ENCODE assay signal across 6 cellular contexts in genomic region chr17:50114849-50115357, GRCh38. TPM values are rescaled to one million over a fixed set of nuclear protein-coding genes. Genes with fewer than 3 reads are reported as not detected.
A peak's percentile ranks its signal among the peaks of the same experiment; 100 is the strongest.
DNase-seq lines count a peak whose midpoint lies in the region; ATAC-seq and TF ChIP-seq lines count a peak whose summit lies in the region.

No MANE protein-coding gene starts in this region.

- H3K27ac Mint-ChIP-seq in glutamatergic neuron (ENCODE audit: unreplicated experiment) = peak overlapping the region; percentile 14

- ATAC-seq in GM18502 (IDR thresholded peaks at IDR 0.05; ENCODE audit: poor library complexity, unreplicated experiment) (no peak), GM21717 (IDR thresholded peaks at IDR 0.05; ENCODE audit: unreplicated experiment) (no peak)

- H3K9me3 Mint-ChIP-seq in glutamatergic neuron (ENCODE audit: unreplicated experiment) = peaks cover 10% of the 10 kb centered on the region

- DNase-seq in BE2C (peak; percentile 57), HS-27A (ENCODE audit: low read depth) (peak; percentile 33), SKM-1 treated with dmso at 0.1 percent for 144 hours (lab: John Stamatoyannopoulos, UW; ENCODE audit: unreplicated experiment) (peak; percentile 75), glutamatergic neuron (no peak)

- H3K27me3 ChIP-seq in BE2C = no peaks in the 10 kb centered on the region

- TF ChIP-seq CTCF in BE2C (IDR thresholded peaks at IDR 0.05; ENCODE audit: low read depth, low read length) (peak; percentile 87), glutamatergic neuron (IDR thresholded peaks at IDR 0.05; ENCODE audit: partially characterized antibody, unreplicated experiment) (peak; percentile 40)

- no peaks in the 10 kb centered on the region for H3K9me3 ChIP-seq in BE2C

- H3K27me3 Mint-ChIP-seq in glutamatergic neuron (ENCODE audit: unreplicated experiment) = peaks cover 16% of the 10 kb centered on the region

- peaks cover 16% of the 10 kb centered on the region for H3K36me3 Mint-ChIP-seq in glutamatergic neuron (ENCODE audit: unreplicated experiment)

- H3K4me1 ChIP-seq in BE2C = peaks cover 8% of the 10 kb centered on the region

- peaks cover 18% of the 10 kb centered on the region for H3K4me1 Mint-ChIP-seq in glutamatergic neuron (ENCODE audit: low read depth, unreplicated experiment)

- H3K4me3 Mint-ChIP-seq in glutamatergic neuron (ENCODE audit: unreplicated experiment) = no peak overlapping the region

- H3K4me3 ChIP-seq in BE2C (ENCODE audit: low read depth, low read length) = no peak overlapping the region

- H3K36me3 ChIP-seq in BE2C = no peaks in the 10 kb centered on the region

RNA-seq across cellular contexts. Expression of gene SAMD14, which starts 15.1 kb away (rescaled TPM):
- polyA plus RNA-seq in BE2C (2012; ENCODE audit: insufficient read depth, insufficient read length, low read depth) = 4.1 TPM
- total RNA-seq in glutamatergic neuron (ENCODE audit: unreplicated experiment) = 95.0 TPM

RNA-seq across cellular contexts. Expression of gene PDK2, which starts 19.8 kb away (rescaled TPM):
- polyA plus RNA-seq in BE2C (2012; ENCODE audit: insufficient read depth, insufficient read length, low read depth) = 38.8 TPM
- 36.9 TPM for total RNA-seq in glutamatergic neuron (ENCODE audit: unreplicated experiment)

RNA-seq across cellular contexts. Expression of gene PPP1R9B, which starts 35.6 kb away (rescaled TPM):
- polyA plus RNA-seq in BE2C (2012; ENCODE audit: insufficient read depth, insufficient read length, low read depth) = 190 TPM
- 74.0 TPM for total RNA-seq in glutamatergic neuron (ENCODE audit: unreplicated experiment)

RNA-seq across cellular contexts. Expression of gene SGCA, which starts 50.9 kb away (rescaled TPM):
- 0.65 TPM for polyA plus RNA-seq in BE2C (2012; ENCODE audit: insufficient read depth, insufficient read length, low read depth)
- total RNA-seq in glutamatergic neuron (ENCODE audit: unreplicated experiment) = 1.3 TPM

RNA-seq across cellular contexts. Expression of gene ITGA3, which starts 59.0 kb away (rescaled TPM):
- 3.4 TPM for polyA plus RNA-seq in BE2C (2012; ENCODE audit: insufficient read depth, insufficient read length, low read depth)
- 13.2 TPM for total RNA-seq in glutamatergic neuron (ENCODE audit: unreplicated experiment)
